21 cellular contexts compared by ENCODE assay signal in genomic region chr10:110638319-110638718, GRCh38. TPM values are rescaled to one million over a fixed set of nuclear protein-coding genes. Genes with fewer than 3 reads are reported as not detected.
DNase-seq lines count a peak whose midpoint lies in the region; ATAC-seq and TF ChIP-seq lines count a peak whose summit lies in the region.
"Had no signal": no experiment of that assay in that cellular context is flagged by ENCODE, and none has a peak within 500 bp of the region (broad histone marks: within the 10 kb centered on the region; RNA-seq: fewer than 3 reads in every experiment).

No MANE protein-coding gene starts in this region.

- DNase-seq in left ventricle myocardium inferior (no peak), left ventricle myocardium superior (no peak), coronary artery (ENCODE audit: low spot score) (no peak), neural progenitor cell (ENCODE audit: low spot score) (no peak), thoracic aorta (ENCODE audit: low spot score) (no peak), NCI-H526 treated with DMSO at 0.1 percent for 48 hours (lab: John Stamatoyannopoulos, UW) (no peak), colonic mucosa (no peak), dorsolateral prefrontal cortex (no peak)
- DNase-seq: GDM1, GOT3, Karpas-422, MV-4-11, NCI-H1105 treated with DMSO at 0.1 percent for 48 hours, NCI-H2029 treated with DMSO at 0.1 percent for 48 hours, NCI-H2171, NCI-H345, NCI-H524, OCI-M1 had no signal

- H3K36me3 Mint-ChIP-seq in neural progenitor cell: no peaks in the 10 kb centered on the region

- H3K9me3 Mint-ChIP-seq in neural progenitor cell: no peaks in the 10 kb centered on the region

- H3F3A ChIP-seq in neural progenitor cell (ENCODE audit: low read depth): peaks cover 44% of the 10 kb centered on the region

- no peaks in the 10 kb centered on the region for H3K36me3 ChIP-seq in left ventricle myocardium inferior
- H3K36me3 ChIP-seq in neural progenitor cell: no peaks in the 10 kb centered on the region
- H3K36me3 ChIP-seq in thoracic aorta: no peaks in the 10 kb centered on the region
- no peaks in the 10 kb centered on the region for H3K36me3 ChIP-seq in colonic mucosa

- H3K9ac ChIP-seq in neural progenitor cell (no peak overlapping the region), colonic mucosa (ENCODE audit: low read depth in 2 of 2, low read length in 2 of 2) (no peak overlapping the region)

- H3K4me3 Mint-ChIP-seq in neural progenitor cell: peak overlapping the region; percentile 25
- H3K4me3 Mint-ChIP-seq: B cell, IgD-negative memory B cell had no signal

- peaks cover 16% of the 10 kb centered on the region for H4K20me1 ChIP-seq in neural progenitor cell (ENCODE audit: low read depth)

- no peak overlapping the region for H2AFZ ChIP-seq in neural progenitor cell (replicated peaks)

- H3K4me1 ChIP-seq in left ventricle myocardium inferior (peaks cover 44% of the 10 kb centered on the region), neural progenitor cell (peaks cover 25% of the 10 kb centered on the region), thoracic aorta (ENCODE audit: control insufficient read depth in 1 of 2, low read depth in 2 of 2) (peaks cover 17 to 39% of the 10 kb centered on the region in 2 donors), colonic mucosa (peaks cover 3% of the 10 kb centered on the region)

- TF ChIP-seq CTCF in left ventricle myocardium inferior (IDR thresholded peaks at IDR 0.05; ENCODE audit: borderline replicate concordance) (no peak), coronary artery (IDR thresholded peaks at IDR 0.05) (no peak), neural progenitor cell (IDR thresholded peaks at IDR 0.05) (no peak), thoracic aorta (IDR thresholded peaks at IDR 0.05) (no peak), colonic mucosa (IDR thresholded peaks at IDR 0.05) (no peak), dorsolateral prefrontal cortex (IDR thresholded peaks at IDR 0.05 in 54 of 56, conservative IDR thresholded peaks at IDR 0.05 in 2 of 56; ENCODE audit: low read depth in 1 of 56, partially characterized antibody in 56 of 56) (no peak)

- peaks cover 17% of the 10 kb centered on the region for H3K27me3 Mint-ChIP-seq in neural progenitor cell (ENCODE audit: insufficient read depth, low read depth)

- intact Hi-C loops in left ventricle myocardium inferior (cut with micrococcal nuclease): no loop called here
- intact Hi-C loops in left ventricle myocardium superior (cut with micrococcal nuclease): no loop called here
- intact Hi-C loops in colonic mucosa (cut with DNase I): no loop called here
- intact Hi-C loops in dorsolateral prefrontal cortex (cut with DNase I): no loop called here

- H3K79me2 ChIP-seq in neural progenitor cell (ENCODE audit: low read depth): no peaks in the 10 kb centered on the region

- H3K27me3 ChIP-seq in left ventricle myocardium inferior (ENCODE audit: low read depth) (peaks cover 20% of the 10 kb centered on the region), neural progenitor cell (peaks cover 31% of the 10 kb centered on the region), thoracic aorta (replicated peaks; ENCODE audit: insufficient read depth) (no peaks in the 10 kb centered on the region), colonic mucosa (peaks cover 22% of the 10 kb centered on the region), dorsolateral prefrontal cortex (peaks cover 0 to 29% (median 17%) of the 10 kb centered on the region in 45 donors)

- H3K9me3 ChIP-seq in left ventricle myocardium inferior (replicated peaks) (no peaks in the 10 kb centered on the region), neural progenitor cell (ENCODE audit: low read depth) (no peaks in the 10 kb centered on the region), thoracic aorta (no peaks in the 10 kb centered on the region), colonic mucosa (no peaks in the 10 kb centered on the region)

- H3K4me3 ChIP-seq in left ventricle myocardium inferior (no peak overlapping the region), coronary artery (no peak overlapping the region), neural progenitor cell (no peak overlapping the region), thoracic aorta (no peak overlapping the region), colonic mucosa (no peak overlapping the region), dorsolateral prefrontal cortex (no peak overlapping the region)

- H3K4me1 Mint-ChIP-seq in neural progenitor cell: peaks cover 47% of the 10 kb centered on the region

- ATAC-seq in left ventricle myocardium superior (no peak), thoracic aorta (ENCODE audit: insufficient number of reproducible peaks, low FRiP score, low read depth) (no peak)

- no peak overlapping the region for H3K27ac Mint-ChIP-seq in neural progenitor cell
- H3K27ac Mint-ChIP-seq: B cell, CD14-positive monocyte, IgD-negative memory B cell had no signal

- H3K4me2 ChIP-seq in neural progenitor cell: no peak overlapping the region

- H3K27ac ChIP-seq in left ventricle myocardium inferior (replicated peaks) (peak overlapping the region; percentile 87), coronary artery (peak overlapping the region; percentile 84 to 91), neural progenitor cell (no peak overlapping the region), thoracic aorta (peak overlapping the region; percentile 68 to 77), colonic mucosa (no peak overlapping the region), dorsolateral prefrontal cortex (no peak overlapping the region)

RNA-seq across cellular contexts. Expression of gene RBM20, which starts 5.8 kb away (rescaled TPM):
- total RNA-seq in left ventricle myocardium inferior (101 TPM), left ventricle myocardium superior (114 TPM), neural progenitor cell (ENCODE audit: low replicate concordance) (0.28 and 0.32 TPM in 2 replicates), thoracic aorta (10 to 100 TPM in 1 of 2 donors, 1 to 10 TPM in 1; 7.8 to 13.9 TPM), colonic mucosa (under 1 TPM; 0.49 to 0.80 TPM), dorsolateral prefrontal cortex (1 to 10 TPM in 117 of 120 experiments, under 1 TPM in 3; 0.40 to 4.5 (median 2.1) TPM)
- total RNA-seq: B cell had no signal

Comparison
In these comparisons a context has a peak if more than half of its experiments do, and no peak if none do; other contexts are left out.
1. H3K27ac ChIP-seq: peak in left ventricle myocardium inferior (single experiment), coronary artery (2 of 2) and thoracic aorta (2 of 2); none in neural progenitor cell (single experiment), colonic mucosa (single experiment) and dorsolateral prefrontal cortex (0 of 59).